In genomic region chr6:119170427-119171407, GRCh38 we compare ENCODE assay signal across 1 cellular context.
TF ChIP-seq lines count a peak whose summit lies in the region.

No MANE protein-coding gene starts in this region.

TF ChIP-seq in HEK293, 187 proteins besides CTCF, POLR2A, EP300 and RAD21 (continued from another document):
- TF ChIP-seq ZBTB10 (tag by site-specific recombination; IDR thresholded peaks at IDR 0.05) (no peak), PRDM6 (tag by site-specific recombination; IDR thresholded peaks at IDR 0.05) (peak; percentile 59), ZNF341 (tag by site-specific recombination; IDR thresholded peaks at IDR 0.05; ENCODE audit: low read depth) (no peak), PBX3 (CRISPR knock-in tag; IDR thresholded peaks at IDR 0.05) (no peak), ZBTB26 (tag by site-specific recombination; optimal IDR thresholded peaks at IDR 0.05) (no peak), ZBTB17 (tag by site-specific recombination; IDR thresholded peaks at IDR 0.05) (peak; percentile 44), TCF7L2 (IDR thresholded peaks at IDR 0.05; ENCODE audit: borderline replicate concordance, low read depth, low read length) (peak; percentile 96), ZNF747 (tag by site-specific recombination; IDR thresholded peaks at IDR 0.05) (no peak), ZNF777 (tag by site-specific recombination; IDR thresholded peaks at IDR 0.05; ENCODE audit: borderline replicate concordance) (no peak)
